Comparison of ENCODE assay signal across 12 cellular contexts in genomic region chr2:152613235-152613634, GRCh38.
DNase-seq lines count a peak whose midpoint lies in the region; ATAC-seq lines count a peak whose summit lies in the region.
"Had no signal": no experiment of that assay in that cellular context is flagged by ENCODE, and none has a peak within 500 bp of the region (broad histone marks: within the 10 kb centered on the region; RNA-seq: fewer than 3 reads in every experiment).

No MANE protein-coding gene starts in this region.

- peak overlapping the region; percentile 5 to 83 for H3K27ac Mint-ChIP-seq in effector memory CD8-positive, alpha-beta T cell
- H3K27ac Mint-ChIP-seq in activated T-helper 2 cell treated with anti-CD3 and anti-CD28 coated beads, Interferon-gamma antibody, Interleukin-2, Interleukin-4, amounts not matched to agents 10 μg/mL and 5 μg/mL and 100 μg/mL, durations not matched to agents 14 hours and 24 hours and 36 hours, result no peak overlapping the region
- H3K27ac Mint-ChIP-seq: activated CD4-positive, alpha-beta memory T cell treated with anti-CD3 and anti-CD28 coated beads, Interleukin-2, amount 10 ng/mL, durations not matched to agents 7 days and 5 days had no signal

- H3K36me3 Mint-ChIP-seq in effector memory CD8-positive, alpha-beta T cell (ENCODE audit: insufficient read depth), result no peaks in the 10 kb centered on the region
- H3K36me3 Mint-ChIP-seq in activated T-helper 2 cell treated with anti-CD3 and anti-CD28 coated beads, Interferon-gamma antibody, Interleukin-2, Interleukin-4, amounts not matched to agents 10 μg/mL and 5 μg/mL and 100 μg/mL, durations not matched to agents 14 hours and 24 hours and 36 hours (ENCODE audit: low read depth), result peaks cover 10% of the 10 kb centered on the region
- H3K36me3 Mint-ChIP-seq: stimulated activated effector memory CD8-positive, alpha-beta T cell treated with anti-CD3 and anti-CD28 coated beads, Interleukin-12 subunit alpha, Interleukin-12 subunit beta, amount 100 ng/mL, for 72 hours had no signal

- DNase-seq in AG20443 (ENCODE audit: low spot score) (peak; percentile 21), Kasumi-1 (lab: John Stamatoyannopoulos, UW) (peak; percentile 44 to 66), DMS153 treated with DMSO at 0.1 percent for 48 hours (lab: John Stamatoyannopoulos, UW; ENCODE audit: unreplicated experiment) (no peak), left colon (no peak), NCI-H526 (lab: John Stamatoyannopoulos, UW) (no peak)
- DNase-seq in effector memory CD8-positive, alpha-beta T cell, result no peak
- no peak for DNase-seq in activated T-helper 2 cell treated with anti-CD3 and anti-CD28 coated beads, Interferon-gamma antibody, Interleukin-2, Interleukin-4, amounts not matched to agents 10 μg/mL and 5 μg/mL and 100 μg/mL, durations not matched to agents 14 hours and 24 hours and 36 hours (ENCODE audit: low spot score)
- DNase-seq: activated CD4-positive, alpha-beta memory T cell treated with anti-CD3 and anti-CD28 coated beads, Interleukin-2, amount 10 ng/mL, durations not matched to agents 7 days and 5 days; aorta; C1 segment of cervical spinal cord had no signal

- no peaks in the 10 kb centered on the region for H3K27me3 Mint-ChIP-seq in effector memory CD8-positive, alpha-beta T cell
- H3K27me3 Mint-ChIP-seq in activated T-helper 2 cell treated with anti-CD3 and anti-CD28 coated beads, Interferon-gamma antibody, Interleukin-2, Interleukin-4, amounts not matched to agents 10 μg/mL and 5 μg/mL and 100 μg/mL, durations not matched to agents 14 hours and 24 hours and 36 hours (ENCODE audit: low read depth), result peaks cover 4% of the 10 kb centered on the region

- peaks cover 6 to 8% of the 10 kb centered on the region in 2 donors for H3K4me1 Mint-ChIP-seq in effector memory CD8-positive, alpha-beta T cell (ENCODE audit: low read depth in 2 of 2)
- peaks cover 18% of the 10 kb centered on the region for H3K4me1 Mint-ChIP-seq in activated T-helper 2 cell treated with anti-CD3 and anti-CD28 coated beads, Interferon-gamma antibody, Interleukin-2, Interleukin-4, amounts not matched to agents 10 μg/mL and 5 μg/mL and 100 μg/mL, durations not matched to agents 14 hours and 24 hours and 36 hours (ENCODE audit: low read depth)

- intact Hi-C loops in activated T-helper 2 cell treated with anti-CD3 and anti-CD28 coated beads, Interferon-gamma antibody, Interleukin-2, Interleukin-4, amounts not matched to agents 10 μg/mL and 5 μg/mL and 100 μg/mL, durations not matched to agents 14 hours and 24 hours and 36 hours (cut with micrococcal nuclease), result no loop called here
- intact Hi-C loops in left colon (cut with DNase I, micrococcal nuclease), result no loop called here

- H3K9me3 Mint-ChIP-seq in effector memory CD8-positive, alpha-beta T cell, result no peaks in the 10 kb centered on the region
- no peaks in the 10 kb centered on the region for H3K9me3 Mint-ChIP-seq in activated T-helper 2 cell treated with anti-CD3 and anti-CD28 coated beads, Interferon-gamma antibody, Interleukin-2, Interleukin-4, amounts not matched to agents 10 μg/mL and 5 μg/mL and 100 μg/mL, durations not matched to agents 14 hours and 24 hours and 36 hours
- H3K9me3 Mint-ChIP-seq: activated CD4-positive, alpha-beta memory T cell treated with anti-CD3 and anti-CD28 coated beads, Interleukin-2, amount 10 ng/mL, durations not matched to agents 7 days and 5 days; stimulated activated effector memory CD8-positive, alpha-beta T cell treated with anti-CD3 and anti-CD28 coated beads, Interleukin-12 subunit alpha, Interleukin-12 subunit beta, amount 100 ng/mL, for 72 hours had no signal

- no peak overlapping the region for H3K4me3 Mint-ChIP-seq in effector memory CD8-positive, alpha-beta T cell
- no peak overlapping the region for H3K4me3 Mint-ChIP-seq in activated T-helper 2 cell treated with anti-CD3 and anti-CD28 coated beads, Interferon-gamma antibody, Interleukin-2, Interleukin-4, amounts not matched to agents 10 μg/mL and 5 μg/mL and 100 μg/mL, durations not matched to agents 14 hours and 24 hours and 36 hours (ENCODE audit: low read depth)
- H3K4me3 Mint-ChIP-seq: activated CD4-positive, alpha-beta memory T cell treated with anti-CD3 and anti-CD28 coated beads, Interleukin-2, amount 10 ng/mL, durations not matched to agents 7 days and 5 days; stimulated activated effector memory CD8-positive, alpha-beta T cell treated with anti-CD3 and anti-CD28 coated beads, Interleukin-12 subunit alpha, Interleukin-12 subunit beta, amount 100 ng/mL, for 72 hours had no signal

- peak; percentile 40 for ATAC-seq in GM19351 (IDR thresholded peaks at IDR 0.05; ENCODE audit: unreplicated experiment)
- ATAC-seq in effector memory CD8-positive, alpha-beta T cell (replicated peaks), result no peak
- ATAC-seq in left colon, result no peak
- ATAC-seq: stimulated activated effector memory CD8-positive, alpha-beta T cell treated with anti-CD3 and anti-CD28 coated beads, Interleukin-12 subunit alpha, Interleukin-12 subunit beta, amount 100 ng/mL, for 72 hours had no signal

Comparison
In these comparisons a context has a peak if more than half of its experiments do, and no peak if none do; other contexts are left out.
1. DNase-seq: peak in AG20443 (single experiment) and Kasumi-1 (2 of 2); none in effector memory CD8-positive, alpha-beta T cell (0 of 3), activated T-helper 2 cell treated with anti-CD3 and anti-CD28 coated beads, Interferon-gamma antibody, Interleukin-2, Interleukin-4, amounts not matched to agents 10 μg/mL and 5 μg/mL and 100 μg/mL, durations not matched to agents 14 hours and 24 hours and 36 hours (single experiment), DMS153 treated with DMSO at 0.1 percent for 48 hours (single experiment), left colon (0 of 2) and NCI-H526 (0 of 2).